In genomic region chr5:81397169-81397568, GRCh38 we compare ENCODE assay signal across 16 cellular contexts. TPM values are rescaled to one million over a fixed set of nuclear protein-coding genes. Genes with fewer than 3 reads are reported as not detected.
DNase-seq lines count a peak whose midpoint lies in the region; ATAC-seq, FAIRE-seq and TF ChIP-seq lines count a peak whose summit lies in the region.
"Had no signal": no experiment of that assay in that cellular context is flagged by ENCODE, and none has a peak within 500 bp of the region (broad histone marks: within the 10 kb centered on the region; RNA-seq: fewer than 3 reads in every experiment).

No MANE protein-coding gene starts in this region.

- no peaks in the 10 kb centered on the region for H3K79me1 ChIP-seq in H1 (ENCODE audit: low read depth, low read length)

- no peak overlapping the region for H3K9ac ChIP-seq in H1 (replicated peaks in 1 of 4; ENCODE audit: extremely low read depth in 1 of 4, low read depth in 3 of 4, low read length in 3 of 4)

- 0 out of 4 replicates have a peak, but pooled peaks cover 0 to 3% of the 10 kb centered on the region in 2 experiments for H3K9me3 ChIP-seq in H1 (ENCODE audit: insufficient read depth in 2 of 2, low read depth in 1 of 2, low read length in 1 of 2)
- H3K9me3 ChIP-seq in naive thymus-derived CD4-positive, alpha-beta T cell (ENCODE audit: control insufficient read depth in 2 of 3, low read length in 3 of 3), result peaks cover 0 to 4% (median 0%) of the 10 kb centered on the region in 3 experiments
- H3K9me3 ChIP-seq: neutrophil, thoracic aorta had no signal

- intact Hi-C loops in naive thymus-derived CD4-positive, alpha-beta T cell (cut with micrococcal nuclease), result no loop called here

- peaks cover 0 to 8% (median 2%) of the 10 kb centered on the region in 7 donors for H3K4me1 Mint-ChIP-seq in naive thymus-derived CD4-positive, alpha-beta T cell

- DNase-seq in GM04504 (ENCODE audit: low read depth), result peak; percentile 36
- peak; percentile 32 for DNase-seq in OCI-M1 (lab: John Stamatoyannopoulos, UW)
- no peak for DNase-seq in H1 (ENCODE audit: low read depth in 1 of 2, low spot score in 2 of 2)
- DNase-seq in naive thymus-derived CD4-positive, alpha-beta T cell, result no peak
- DNase-seq: activated CD4-positive, CD25-positive, alpha-beta regulatory T cell treated with anti-CD3 and anti-CD28 coated beads, Interleukin-2, amount 50 U/mL, for 72 hours; activated T-cell treated with anti-CD3 and anti-CD28 coated beads for 4 hours; effector CD8-positive, alpha-beta T cell; left lung; NCI-H146; spleen had no signal

- peaks cover 0 to 7% (median 3%) of the 10 kb centered on the region in 4 experiments; a peak in 6 of 7 replicates for H3K27me3 ChIP-seq in H1 (replicated peaks in 1 of 4; ENCODE audit: control insufficient read depth in 3 of 4, extremely low read depth in 1 of 4, insufficient read depth in 3 of 4, low read length in 3 of 4)
- H3K27me3 ChIP-seq in naive thymus-derived CD4-positive, alpha-beta T cell (ENCODE audit: control insufficient read depth in 2 of 2, insufficient read depth in 2 of 2, low read length in 2 of 2), result peaks cover 0 to 10% of the 10 kb centered on the region in 2 donors

- no peak for TF ChIP-seq RAD21 in H1 (IDR thresholded peaks at IDR 0.05 in 1 of 2, conservative IDR thresholded peaks at IDR 0.05 in 1 of 2; ENCODE audit: low read depth in 2 of 2, low read length in 2 of 2)

- H2BK15ac ChIP-seq in H1 (ENCODE audit: low read length), result no peak overlapping the region

- 79% methylated on average over 3 of the region's 3 CpGs; no CpG with 5 or more reads in 1 of the 2 experiments for WGBS in H1 (ENCODE audit: extremely low coverage in 1 of 2, insufficient coverage in 1 of 2, insufficient read length in 1 of 2, insufficient replicate concordance in 2 of 2, low coverage in 1 of 2, low lambda C conversion rate in 2 of 2, missing lambda C conversion rate in 1 of 2), 2 experiments

- no peak overlapping the region for H4K8ac ChIP-seq in H1 (ENCODE audit: extremely low read depth, insufficient read depth, low read length)

- H3K4me3 ChIP-seq in H1 (ENCODE audit: extremely low read depth in 1 of 4, insufficient read depth in 2 of 4, low read depth in 3 of 4, low read length in 4 of 4), result no peak overlapping the region
- H3K4me3 ChIP-seq in naive thymus-derived CD4-positive, alpha-beta T cell (ENCODE audit: low read length), result no peak overlapping the region
- H3K4me3 ChIP-seq: left lung, SK-N-MC, spleen, thoracic aorta had no signal

- H4K91ac ChIP-seq in H1 (replicated peaks; ENCODE audit: insufficient read length, low read length), result no peak overlapping the region

- peaks cover 0 to 12% (median 6%) of the 10 kb centered on the region in 11 donors for H3K9me3 Mint-ChIP-seq in naive thymus-derived CD4-positive, alpha-beta T cell

- no peak overlapping the region for H2BK120ac ChIP-seq in H1 (replicated peaks; ENCODE audit: low read depth, low read length)

- no peak overlapping the region for H3K4ac ChIP-seq in H1 (replicated peaks; ENCODE audit: insufficient read length, low read depth, low read length)

- peak; percentile 14 for ATAC-seq in naive thymus-derived CD4-positive, alpha-beta T cell
- ATAC-seq in HG03378 (IDR thresholded peaks at IDR 0.05; ENCODE audit: unreplicated experiment), result no peak
- no peak for ATAC-seq in HG03354 (IDR thresholded peaks at IDR 0.05; ENCODE audit: poor library complexity, severe bottlenecking, unreplicated experiment)
- ATAC-seq in HG02610 (IDR thresholded peaks at IDR 0.05; ENCODE audit: unreplicated experiment), result no peak
- ATAC-seq: left lung had no signal

- H3K27ac Mint-ChIP-seq in naive thymus-derived CD4-positive, alpha-beta T cell, result peak overlapping the region in 1 of 9 donors; percentile 20

- H2AFZ ChIP-seq in H1 (ENCODE audit: low read length), result peak overlapping the region; percentile 85; the same call in 1 of the 2 replicates

- H2BK5ac ChIP-seq in H1 (ENCODE audit: low read depth, low read length), result no peak overlapping the region

- H3K36me3 Mint-ChIP-seq in naive thymus-derived CD4-positive, alpha-beta T cell, result peaks cover 0 to 3% (median 0%) of the 10 kb centered on the region in 5 donors

- no peak overlapping the region for H3K27ac ChIP-seq in H1 (ENCODE audit: low read depth, low read length)
- no peak overlapping the region for H3K27ac ChIP-seq in naive thymus-derived CD4-positive, alpha-beta T cell (ENCODE audit: low read depth, low read length)
- H3K27ac ChIP-seq: left lung, neutrophil, SK-N-MC, spleen, thoracic aorta had no signal

- no peak overlapping the region for H2BK20ac ChIP-seq in H1 (ENCODE audit: low read length)

- no peaks in the 10 kb centered on the region for H4K20me1 ChIP-seq in H1 (replicated peaks in 1 of 2; ENCODE audit: control insufficient read depth in 1 of 2, insufficient read depth in 2 of 2, low read length in 2 of 2)

- no peak for FAIRE-seq in H1 (lab: Jason Lieb, UNC)

- no peak overlapping the region for H3K56ac ChIP-seq in H1 (replicated peaks; ENCODE audit: insufficient read length, low read depth, low read length)

- H3K4me3 Mint-ChIP-seq in naive thymus-derived CD4-positive, alpha-beta T cell, result no peak overlapping the region

- peaks cover 34 to 58% (median 44%) of the 10 kb centered on the region in 5 donors for H3K27me3 Mint-ChIP-seq in naive thymus-derived CD4-positive, alpha-beta T cell

- H3K14ac ChIP-seq in H1 (ENCODE audit: insufficient read length), result no peak overlapping the region

- peaks cover 3% of the 10 kb centered on the region; the same call in 1 of the 2 replicates for H3K23me2 ChIP-seq in H1 (ENCODE audit: low read depth, low read length)

- no peak overlapping the region for H4K5ac ChIP-seq in H1 (ENCODE audit: insufficient read length, low read depth, low read length)

- H3K4me2 ChIP-seq in H1 (ENCODE audit: insufficient read depth in 1 of 2, low read depth in 2 of 2, low read length in 2 of 2), result no peak overlapping the region

- POLR2A ChIA-PET in H1 (lab: Charles Lee; ENCODE audit: partially characterized antibody), result no interaction called here
- POLR2A ChIA-PET in naive thymus-derived CD4-positive, alpha-beta T cell (lab: Charles Lee), result no interaction called here

- CTCF ChIA-PET in H1 (lab: Charles Lee; ENCODE audit: partially characterized antibody), result interaction anchor here (1.0 to 1.5 kb wide), 2 partner anchors 10 to 828 kb away, joined by 3 read pairs; no protein-coding TSS in a partner anchor
- CTCF ChIA-PET in naive thymus-derived CD4-positive, alpha-beta T cell (lab: Charles Lee), result no interaction called here

- no peak for TF ChIP-seq POLR2A in H1 (IDR thresholded peaks at IDR 0.05; ENCODE audit: control extremely low read depth in 1 of 2, low read depth in 2 of 2, low read length in 2 of 2)

- no peak overlapping the region for H3K23ac ChIP-seq in H1 (ENCODE audit: insufficient read length)

- H3K4me1 ChIP-seq in H1 (replicated peaks in 1 of 4; ENCODE audit: control insufficient read depth in 3 of 4, insufficient read depth in 4 of 4, low read length in 3 of 4), result no peaks in the 10 kb centered on the region
- H3K4me1 ChIP-seq in naive thymus-derived CD4-positive, alpha-beta T cell (ENCODE audit: control insufficient read depth in 2 of 2, insufficient read depth in 2 of 2, low read length in 2 of 2), result no peaks in the 10 kb centered on the region

- TF ChIP-seq EP300 in H1 (IDR thresholded peaks at IDR 0.05; ENCODE audit: borderline replicate concordance in 1 of 2, low read depth in 2 of 2, low read length in 2 of 2), result no peak

- H3K79me2 ChIP-seq in H1 (ENCODE audit: control insufficient read depth in 1 of 2, insufficient read depth in 2 of 2, low read length in 2 of 2), result no peaks in the 10 kb centered on the region

- no peak for TF ChIP-seq CTCF in H1 (IDR thresholded peaks at IDR 0.05; ENCODE audit: control extremely low read depth in 1 of 3, insufficient read depth in 1 of 3, low read depth in 1 of 3, low read length in 3 of 3)

- H2AK5ac ChIP-seq in H1 (ENCODE audit: low read depth, low read length), result no peak overlapping the region

- H3K18ac ChIP-seq in H1 (ENCODE audit: extremely low read depth, low read length), result no peak overlapping the region

- H3K36me3 ChIP-seq in H1 (ENCODE audit: control insufficient read depth in 2 of 4, insufficient read depth in 4 of 4, low read length in 3 of 4), result no peaks in the 10 kb centered on the region
- no peaks in the 10 kb centered on the region for H3K36me3 ChIP-seq in naive thymus-derived CD4-positive, alpha-beta T cell (ENCODE audit: control insufficient read depth in 2 of 3, insufficient read depth in 3 of 3, low read length in 3 of 3)
- H3K36me3 ChIP-seq: left lung, neutrophil, spleen, thoracic aorta had no signal

- no peak overlapping the region for H2BK12ac ChIP-seq in H1 (ENCODE audit: low read depth, low read length)

TF ChIP-seq in H1, 55 proteins besides CTCF, POLR2A, EP300 and RAD21 (continues in another document):
- TF ChIP-seq KDM5A (IDR thresholded peaks at IDR 0.05; ENCODE audit: low read length) (no peak), EZH2 (IDR thresholded peaks at IDR 0.05; ENCODE audit: low read depth, low read length, severe bottlenecking) (no peak), CBX8 (IDR thresholded peaks at IDR 0.05; ENCODE audit: borderline replicate concordance, low read depth, low read length) (no peak), EGR1 (IDR thresholded peaks at IDR 0.05; ENCODE audit: borderline replicate concordance, low read depth, low read length) (no peak), JUN (IDR thresholded peaks at IDR 0.05; ENCODE audit: low read depth, low read length) (no peak), SAP30 (IDR thresholded peaks at IDR 0.05; ENCODE audit: insufficient read depth, insufficient replicate concordance, low read length) (no peak), SIRT6 (IDR thresholded peaks at IDR 0.05; ENCODE audit: low read length) (no peak), CBX5 (IDR thresholded peaks at IDR 0.05; ENCODE audit: low read depth, low read length) (no peak)
- TF ChIP-seq, protein P1, sequence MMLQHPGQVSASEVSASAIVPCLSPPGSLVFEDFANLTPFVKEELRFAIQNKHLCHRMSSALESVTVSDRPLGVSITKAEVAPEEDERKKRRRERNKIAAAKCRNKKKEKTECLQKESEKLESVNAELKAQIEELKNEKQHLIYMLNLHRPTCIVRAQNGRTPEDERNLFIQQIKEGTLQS (IDR thresholded peaks at IDR 0.05; ENCODE audit: insufficient read depth, low read depth, low read length), result no peak

RNA-seq across cellular contexts. Expression of gene ACOT12, which starts 3.2 kb away (rescaled TPM):
- total RNA-seq in H1 (2021; fragmentation: NEBNext Ultra II Directional; extraction: Animal tissue kit (Norgen Biotek cat#: 25700)), result 0.33 TPM in 1 of 2 replicates, not detected in the other
- 0.29 and 0.31 TPM in 2 replicates for polyA plus RNA-seq in H1 (2011; rRNA removed)
- polyA plus RNA-seq in H1 (2011; cell fraction: cytosol; rRNA removed), result 0.19 TPM
- polyA plus RNA-seq in H1 (2011; cell fraction: nucleus; rRNA removed), result 0.56 TPM
- 0.37 to 0.59 TPM (median 0.47 TPM) in 3 of 4 replicates, not detected in the other for polyA plus RNA-seq in H1 (2012, experiment 1 of 2)
- 0.84 TPM for polyA plus RNA-seq in H1 (2012, experiment 2 of 2)
- polyA plus RNA-seq in H1 (2013, experiment 1 of 2), result 0.10 TPM
- polyA plus RNA-seq in H1 (2013, experiment 2 of 2), result 0.18 TPM
- not detected in 2 replicates for polyA minus RNA-seq in H1 (2011; rRNA and poly(A)+ RNA removed)
- not detected for polyA minus RNA-seq in H1 (2011; cell fraction: cytosol; rRNA and poly(A)+ RNA removed)
- not detected for polyA minus RNA-seq in H1 (2011; cell fraction: nucleus; rRNA and poly(A)+ RNA removed)
- total RNA-seq in naive thymus-derived CD4-positive, alpha-beta T cell, result 1 to 10 TPM in 1 of 5 experiments, under 1 TPM in 1, not detected in 3; 0.46 to 1.1 TPM
- not detected for polyA plus RNA-seq in naive thymus-derived CD4-positive, alpha-beta T cell
- total RNA-seq: left lung, spleen had no signal

Comparison
In these comparisons a context has a peak if more than half of its experiments do, and no peak if none do; other contexts are left out.
1. DNase-seq: peak in GM04504 (single experiment) and OCI-M1 (single experiment); none in H1 (0 of 2) and naive thymus-derived CD4-positive, alpha-beta T cell (0 of 9).